In genomic region chr13:54356209-54356608, GRCh38 we compare ENCODE assay signal across 25 cellular contexts.
DNase-seq lines count a peak whose midpoint lies in the region; ATAC-seq, FAIRE-seq and TF ChIP-seq lines count a peak whose summit lies in the region.
"Had no signal": no experiment of that assay in that cellular context is flagged by ENCODE, and none has a peak within 500 bp of the region (broad histone marks: within the 10 kb centered on the region; RNA-seq: fewer than 3 reads in every experiment).

No MANE protein-coding gene starts in this region.

- POLR2A ChIA-PET in T-cell (lab: Charles Lee) = no interaction called here

- H3K18ac ChIP-seq in mesendoderm (ENCODE audit: low read length) = no peak overlapping the region

- H3K27me3 Mint-ChIP-seq in endodermal cell (ENCODE audit: insufficient read depth) (peaks cover 16% of the 10 kb centered on the region), T-cell (no peaks in the 10 kb centered on the region)
- H3K27me3 Mint-ChIP-seq: B cell had no signal

- H3K4me3 Mint-ChIP-seq in endodermal cell (no peak overlapping the region), T-cell (no peak overlapping the region)
- H3K4me3 Mint-ChIP-seq: B cell; CD8-positive, alpha-beta T cell had no signal

- H3K9me3 Mint-ChIP-seq in endodermal cell = peaks cover 6% of the 10 kb centered on the region
- peaks cover 6 to 17% (median 17%) of the 10 kb centered on the region in 3 donors for H3K9me3 Mint-ChIP-seq in T-cell

- no peak overlapping the region for H2BK5ac ChIP-seq in mesendoderm (ENCODE audit: low read length)

- CTCF ChIA-PET in T-cell (lab: Charles Lee) = no interaction called here

- H3K9me3 ChIP-seq in cardiac muscle cell (ENCODE audit: low read depth) (no peaks in the 10 kb centered on the region), endodermal cell (ENCODE audit: control insufficient read depth, low read length) (peaks cover 22% of the 10 kb centered on the region), small intestine (ENCODE audit: control insufficient read depth, low read depth) (no peaks in the 10 kb centered on the region)
- H3K9me3 ChIP-seq: Caco-2, Peyer's patch had no signal

- H3K23ac ChIP-seq in mesendoderm (ENCODE audit: low read length) = no peak overlapping the region

- no peaks in the 10 kb centered on the region for H3K79me1 ChIP-seq in mesendoderm (ENCODE audit: low read length)

- no peak overlapping the region for H2AK5ac ChIP-seq in mesendoderm (ENCODE audit: low read length)

- H3K27ac Mint-ChIP-seq in endodermal cell (no peak overlapping the region), T-cell (no peak overlapping the region)
- H3K27ac Mint-ChIP-seq: B cell; CD8-positive, alpha-beta T cell had no signal

- no peak overlapping the region for H2BK120ac ChIP-seq in mesendoderm (ENCODE audit: low read depth, low read length)

- ATAC-seq in Right ventricle myocardium superior (ENCODE audit: poor library complexity) (no peak), T-cell (replicated peaks in 1 of 4) (no peak)
- ATAC-seq: CD8-positive, alpha-beta T cell; SK-N-SH treated with all-trans-retinoic acid at 6 μM for 48 hours had no signal

- no peak overlapping the region for H3K4me3 ChIP-seq in cardiac muscle cell
- peak overlapping the region; percentile 47 for H3K4me3 ChIP-seq in endodermal cell (ENCODE audit: low read length)
- no peak overlapping the region for H3K4me3 ChIP-seq in mesendoderm (ENCODE audit: low read length)
- no peak overlapping the region for H3K4me3 ChIP-seq in small intestine (ENCODE audit: low read depth in 1 of 2, low read length in 2 of 2)
- H3K4me3 ChIP-seq: Peyer's patch had no signal

- DNase-seq in cardiac muscle cell (ENCODE audit: low read depth in 1 of 2, low spot score in 1 of 2) = no peak
- DNase-seq in Right ventricle myocardium superior = no peak
- DNase-seq in endodermal cell = no peak
- peak; percentile 96 for DNase-seq in mesendoderm
- peak; percentile 19 for DNase-seq in small intestine
- no peak for DNase-seq in islet precursor cell
- DNase-seq in T-cell = no peak
- no peak for DNase-seq in occipital lobe (lab: John Stamatoyannopoulos, UW)
- DNase-seq: Caco-2; CD8-positive, alpha-beta T cell; GDM1; H7; NCI-H1048; NCI-H1417; NCI-H1694 treated with DMSO at 0.1 percent for 48 hours; NCI-H2081; NCI-H2227 treated with DMSO at 0.1 percent for 48 hours; Peyer's patch; SIG-M5 had no signal

- H3K9ac ChIP-seq in endodermal cell (ENCODE audit: extremely low read depth, low read length, poor library complexity, severe bottlenecking) = no peak overlapping the region
- no peak overlapping the region for H3K9ac ChIP-seq in mesendoderm (ENCODE audit: low read length)

- H4K8ac ChIP-seq in mesendoderm (ENCODE audit: low read depth, low read length) = no peak overlapping the region

- no peak for TF ChIP-seq CTCF in cardiac muscle cell (IDR thresholded peaks at IDR 0.05; ENCODE audit: low read depth, low read length)
- TF ChIP-seq CTCF in endodermal cell (conservative IDR thresholded peaks at IDR 0.05) = no peak

- no peaks in the 10 kb centered on the region for H3K79me2 ChIP-seq in mesendoderm (ENCODE audit: control insufficient read depth, insufficient read depth, low read length)

- no peak overlapping the region for H3K4ac ChIP-seq in mesendoderm (ENCODE audit: low read depth, low read length)

- FAIRE-seq in small intestine (lab: Jason Lieb, UNC) = no peak
- FAIRE-seq: GM12891, GM19239 had no signal

- H3K36me3 Mint-ChIP-seq in endodermal cell (ENCODE audit: low read depth) = no peaks in the 10 kb centered on the region
- no peaks in the 10 kb centered on the region for H3K36me3 Mint-ChIP-seq in T-cell
- H3K36me3 Mint-ChIP-seq: CD8-positive, alpha-beta T cell had no signal

- H3K4me1 Mint-ChIP-seq in endodermal cell (peaks cover 34% of the 10 kb centered on the region), T-cell (no peaks in the 10 kb centered on the region)
- H3K4me1 Mint-ChIP-seq: B cell had no signal

- H4K5ac ChIP-seq in mesendoderm (ENCODE audit: low read length) = no peak overlapping the region

- H3K27ac ChIP-seq in cardiac muscle cell (peak overlapping the region; percentile 38), endodermal cell (ENCODE audit: low read depth, low read length) (peak overlapping the region; percentile 21), mesendoderm (ENCODE audit: low read depth, low read length) (no peak overlapping the region), small intestine (ENCODE audit: low read depth in 1 of 2, low read length in 1 of 2) (no peak overlapping the region)
- H3K27ac ChIP-seq: 22Rv1, C4-2B, Peyer's patch had no signal

- H3K36me3 ChIP-seq in cardiac muscle cell (no peaks in the 10 kb centered on the region), endodermal cell (ENCODE audit: control insufficient read depth, insufficient read depth, low read length) (no peaks in the 10 kb centered on the region), mesendoderm (ENCODE audit: control insufficient read depth, insufficient read depth, low read length) (no peaks in the 10 kb centered on the region), small intestine (ENCODE audit: control insufficient read depth in 2 of 2, insufficient read depth in 2 of 2, low read length in 2 of 2) (no peaks in the 10 kb centered on the region)
- H3K36me3 ChIP-seq: Peyer's patch had no signal

- H3K56ac ChIP-seq in mesendoderm (ENCODE audit: low read length) = no peak overlapping the region

- H2BK15ac ChIP-seq in mesendoderm (replicated peaks; ENCODE audit: low read depth) = no peak overlapping the region

- intact Hi-C loops in Right ventricle myocardium superior (cut with DNase I) = no loop called here

- H3K27me3 ChIP-seq in cardiac muscle cell (no peaks in the 10 kb centered on the region), endodermal cell (ENCODE audit: control insufficient read depth, insufficient read depth, low read length, poor library complexity, severe bottlenecking) (no peaks in the 10 kb centered on the region), mesendoderm (ENCODE audit: insufficient read depth, low read length, poor library complexity) (no peaks in the 10 kb centered on the region), small intestine (ENCODE audit: control insufficient read depth in 2 of 2, insufficient read depth in 2 of 2, low read length in 2 of 2) (no peaks in the 10 kb centered on the region)
- H3K27me3 ChIP-seq: Peyer's patch had no signal

- peaks cover 14% of the 10 kb centered on the region for H3K4me1 ChIP-seq in cardiac muscle cell (ENCODE audit: low read depth)
- peaks cover 7% of the 10 kb centered on the region for H3K4me1 ChIP-seq in endodermal cell (ENCODE audit: control insufficient read depth, insufficient read depth, low read length)
- H3K4me1 ChIP-seq in mesendoderm (ENCODE audit: control insufficient read depth, low read depth, low read length) = peaks cover 6% of the 10 kb centered on the region
- H3K4me1 ChIP-seq in small intestine (ENCODE audit: control insufficient read depth in 2 of 2, insufficient read depth in 1 of 2, low read depth in 1 of 2, low read length in 1 of 2) = no peaks in the 10 kb centered on the region
- H3K4me1 ChIP-seq: Peyer's patch had no signal

- H3K4me2 ChIP-seq in mesendoderm (ENCODE audit: low read length) = no peak overlapping the region

Comparison
In these comparisons a context has a peak if more than half of its experiments do, and no peak if none do; other contexts are left out.
1. DNase-seq: peak in mesendoderm (single experiment) and small intestine (single experiment); none in cardiac muscle cell (0 of 2), Right ventricle myocardium superior (single experiment), endodermal cell (single experiment), islet precursor cell (single experiment), T-cell (0 of 34) and occipital lobe (single experiment).
2. H3K27ac ChIP-seq: peak in cardiac muscle cell (single experiment) and endodermal cell (single experiment); none in mesendoderm (single experiment) and small intestine (0 of 2).